15 cellular contexts compared by ENCODE assay signal in genomic region chr5:37889612-37890317, GRCh38. TPM values are rescaled to one million over a fixed set of nuclear protein-coding genes. Genes with fewer than 3 reads are reported as not detected.
DNase-seq lines count a peak whose midpoint lies in the region; ATAC-seq and TF ChIP-seq lines count a peak whose summit lies in the region.
"Had no signal": no experiment of that assay in that cellular context is flagged by ENCODE, and none has a peak within 500 bp of the region (broad histone marks: within the 10 kb centered on the region; RNA-seq: fewer than 3 reads in every experiment).

No MANE protein-coding gene starts in this region.

- peaks cover 4% of the 10 kb centered on the region for H3K27me3 Mint-ChIP-seq in activated naive CD8-positive, alpha-beta T cell treated with anti-CD3 and anti-CD28 coated beads for 36 hours

- H3K27ac ChIP-seq in brain microvascular endothelial cell (no peak overlapping the region), mesenchymal stem cell (ENCODE audit: low read length, poor library complexity, severe bottlenecking) (no peak overlapping the region)
- H3K27ac ChIP-seq: spleen, WERI-Rb-1 had no signal

- H3K4me3 ChIP-seq in brain microvascular endothelial cell (ENCODE audit: low read depth, low read length) (no peak overlapping the region), mesenchymal stem cell (ENCODE audit: insufficient read depth in 1 of 2, low read depth in 1 of 2, low read length in 2 of 2) (no peak overlapping the region)
- H3K4me3 ChIP-seq: spleen had no signal

- H4K91ac ChIP-seq in mesenchymal stem cell (ENCODE audit: low read length) = no peak overlapping the region

- H3K27ac Mint-ChIP-seq in activated naive CD8-positive, alpha-beta T cell treated with anti-CD3 and anti-CD28 coated beads for 36 hours = no peak overlapping the region
- H3K27ac Mint-ChIP-seq: naive B cell had no signal

- TF ChIP-seq CTCF in brain microvascular endothelial cell (IDR thresholded peaks at IDR 0.05; ENCODE audit: low read depth, low read length, missing control alignments) = no peak
- no peak for TF ChIP-seq CTCF in GM13977 (IDR thresholded peaks at IDR 0.05; ENCODE audit: extremely low read depth, insufficient read depth, missing control alignments)

- H2BK120ac ChIP-seq in mesenchymal stem cell (ENCODE audit: low read depth, low read length) = no peak overlapping the region

- no peak overlapping the region for H3K4me2 ChIP-seq in mesenchymal stem cell (ENCODE audit: low read length, poor library complexity, severe bottlenecking)

- peak overlapping the region; percentile 33 for H2BK15ac ChIP-seq in mesenchymal stem cell (ENCODE audit: low read depth, poor library complexity, severe bottlenecking)

- no peak overlapping the region for H3K4me3 Mint-ChIP-seq in activated naive CD8-positive, alpha-beta T cell treated with anti-CD3 and anti-CD28 coated beads for 36 hours
- H3K4me3 Mint-ChIP-seq: naive B cell had no signal

- in situ Hi-C loops in brain microvascular endothelial cell (cut with HindIII; ENCODE audit: low pct_ligation_motif_present, low sequenced_read_pairs) (no loop called here), GM13977 (cut with MboI; ENCODE audit: low pct_unique_long_range_greater_than_20kb, low sequenced_read_pairs, unreplicated experiment) (no loop called here)

- DNase-seq in EL (peak; percentile 95), NCI-H226 (peak; percentile 84), brain microvascular endothelial cell (peak; percentile 56), mesenchymal stem cell (peak; percentile 48), D341Med (ENCODE audit: low spot score) (no peak), GM13977 (ENCODE audit: low spot score) (no peak)
- no peak for DNase-seq in activated naive CD8-positive, alpha-beta T cell treated with anti-CD3 and anti-CD28 coated beads for 36 hours
- DNase-seq: cortex of kidney, DMS79, naive B cell, NCI-H1048, NCI-H748 treated with DMSO at 0.1 percent for 48 hours, spleen, WERI-Rb-1 had no signal

- H3K23ac ChIP-seq in mesenchymal stem cell (ENCODE audit: low read length in 2 of 2) = no peak overlapping the region

- H3K27me3 ChIP-seq in brain microvascular endothelial cell (replicated peaks) = no peaks in the 10 kb centered on the region
- peaks cover 0 to under 1% of the 10 kb centered on the region in 2 experiments for H3K27me3 ChIP-seq in mesenchymal stem cell (ENCODE audit: control insufficient read depth in 1 of 2, insufficient read depth in 1 of 2, low read length in 2 of 2)

- peaks cover 1% of the 10 kb centered on the region for H3K9me3 Mint-ChIP-seq in activated naive CD8-positive, alpha-beta T cell treated with anti-CD3 and anti-CD28 coated beads for 36 hours

- no peaks in the 10 kb centered on the region for H3K36me3 ChIP-seq in brain microvascular endothelial cell (replicated peaks)
- no peaks in the 10 kb centered on the region for H3K36me3 ChIP-seq in mesenchymal stem cell (ENCODE audit: control insufficient read depth in 1 of 2, insufficient read depth in 2 of 2, low read depth in 1 of 2, low read length in 2 of 2)
- H3K36me3 ChIP-seq: spleen, WERI-Rb-1 had no signal

- H3K36me3 Mint-ChIP-seq in activated naive CD8-positive, alpha-beta T cell treated with anti-CD3 and anti-CD28 coated beads for 36 hours = no peaks in the 10 kb centered on the region
- H3K36me3 Mint-ChIP-seq: naive B cell had no signal

- no peak for ATAC-seq in HG02884 (IDR thresholded peaks at IDR 0.05; ENCODE audit: unreplicated experiment)

- H2BK5ac ChIP-seq in mesenchymal stem cell (ENCODE audit: low read depth, low read length, poor library complexity, severe bottlenecking) = no peak overlapping the region

- no peak overlapping the region for H3K4ac ChIP-seq in mesenchymal stem cell (ENCODE audit: low read depth in 1 of 2, low read length in 2 of 2)

- H4K8ac ChIP-seq in mesenchymal stem cell (ENCODE audit: low read length) = no peak overlapping the region

- WGBS in mesenchymal stem cell = 88% methylated on average over 6 of the region's 8 CpGs

- no peaks in the 10 kb centered on the region for H3K79me1 ChIP-seq in mesenchymal stem cell (replicated peaks; ENCODE audit: low read length, poor library complexity, severe bottlenecking)

- no peak overlapping the region for H2AK5ac ChIP-seq in mesenchymal stem cell (ENCODE audit: low read length, severe bottlenecking)

- peak overlapping the region; percentile 11 to 14 for H3K14ac ChIP-seq in mesenchymal stem cell (ENCODE audit: low read length in 2 of 2)

- no peak overlapping the region for H3K18ac ChIP-seq in mesenchymal stem cell (ENCODE audit: low read depth in 1 of 2, low read length in 2 of 2)

- no peaks in the 10 kb centered on the region for H3K9me3 ChIP-seq in mesenchymal stem cell (ENCODE audit: control insufficient read depth, low read length)

- H3K9ac ChIP-seq in mesenchymal stem cell (ENCODE audit: low read length) = no peak overlapping the region

- peak overlapping the region in 1 of 2 experiments; percentile 66 for H2BK12ac ChIP-seq in mesenchymal stem cell (ENCODE audit: low read length in 2 of 2)

- no peaks in the 10 kb centered on the region for H3K4me1 Mint-ChIP-seq in activated naive CD8-positive, alpha-beta T cell treated with anti-CD3 and anti-CD28 coated beads for 36 hours
- H3K4me1 Mint-ChIP-seq: naive B cell had no signal

- H3K4me1 ChIP-seq in mesenchymal stem cell (ENCODE audit: control insufficient read depth, insufficient read depth, low read depth, low read length) = peaks cover 2% of the 10 kb centered on the region
- H3K4me1 ChIP-seq: spleen had no signal

- no peak overlapping the region for H2AFZ ChIP-seq in mesenchymal stem cell (ENCODE audit: low read depth, low read length)

RNA-seq across cellular contexts. Expression of gene GDNF, which starts 49.9 kb away (rescaled TPM):
- 7.8 TPM for polyA plus RNA-seq in mesenchymal stem cell (2013, experiment 1 of 2)
- polyA plus RNA-seq in mesenchymal stem cell (2013, experiment 2 of 2) = 7.9 TPM
- not detected for total RNA-seq in activated naive CD8-positive, alpha-beta T cell treated with anti-CD3 and anti-CD28 coated beads for 36 hours

Comparison
In these comparisons a context has a peak if more than half of its experiments do, and no peak if none do; other contexts are left out.
1. DNase-seq: peak in EL (single experiment), NCI-H226 (single experiment), brain microvascular endothelial cell (single experiment) and mesenchymal stem cell (single experiment); none in activated naive CD8-positive, alpha-beta T cell treated with anti-CD3 and anti-CD28 coated beads for 36 hours (single experiment), D341Med (single experiment) and GM13977 (single experiment).